ENCODE assay signal across 8 cellular contexts in the genomic region with DNA sequence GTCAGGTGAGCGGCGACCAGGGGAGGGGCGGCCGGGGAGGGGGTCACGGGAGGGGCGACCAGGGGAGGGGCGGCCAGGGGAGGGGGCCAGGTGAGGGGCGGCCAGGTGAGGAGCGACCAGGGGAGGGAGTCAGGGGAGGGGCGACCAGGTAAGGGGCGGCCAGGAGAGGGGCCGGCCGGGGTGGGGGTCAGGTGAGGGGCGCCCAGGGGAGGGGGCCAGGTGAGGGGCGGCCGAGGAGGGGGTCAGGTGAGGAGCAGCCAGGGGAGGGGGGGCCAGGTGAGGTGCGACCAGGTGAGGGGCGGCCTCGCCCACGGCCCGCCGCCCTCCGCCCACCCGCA. TPM values are rescaled to one million over a fixed set of nuclear protein-coding genes. Genes with fewer than 3 reads are reported as not detected.
A peak's percentile ranks its signal among the peaks of the same experiment; 100 is the strongest.
DNase-seq lines count a peak whose midpoint lies in the region; ATAC-seq and TF ChIP-seq lines count a peak whose summit lies in the region.

No MANE protein-coding gene starts in this region.

- no peaks in the 10 kb centered on the region for H3K9me3 ChIP-seq in mesodermal cell (ENCODE audit: control insufficient read depth, low read length)

- H3K4me1 ChIP-seq in mesodermal cell (ENCODE audit: control insufficient read depth, insufficient read depth, low read length, poor library complexity, severe bottlenecking) = peaks cover 17% of the 10 kb centered on the region

- no peak overlapping the region for H3K27ac ChIP-seq in dorsolateral prefrontal cortex
- H3K27ac ChIP-seq in mesodermal cell (ENCODE audit: low read depth, low read length, severe bottlenecking) = no peak overlapping the region

- H3K4me3 ChIP-seq in dorsolateral prefrontal cortex = peak overlapping the region in 36 of 59 donors; percentile 4 to 55 (median 38)
- peak overlapping the region; percentile 40 for H3K4me3 ChIP-seq in mesodermal cell (ENCODE audit: extremely low read depth, insufficient read depth, low read length, poor library complexity, severe bottlenecking)

- peaks cover 4% of the 10 kb centered on the region for H3K36me3 ChIP-seq in mesodermal cell (ENCODE audit: control insufficient read depth, insufficient read depth, low read length)

- intact Hi-C loops in dorsolateral prefrontal cortex (cut with DNase I) = no loop called here

- ATAC-seq in HG02623 (IDR thresholded peaks at IDR 0.05; ENCODE audit: unreplicated experiment) = no peak

- H3K27me3 ChIP-seq in dorsolateral prefrontal cortex = peaks cover 0 to 31% (median 6%) of the 10 kb centered on the region in 45 donors

- no peak for TF ChIP-seq CTCF in dorsolateral prefrontal cortex (IDR thresholded peaks at IDR 0.05 in 54 of 56, conservative IDR thresholded peaks at IDR 0.05 in 2 of 56; ENCODE audit: low read depth in 1 of 56, partially characterized antibody in 56 of 56)

- peak; percentile 4 for DNase-seq in stimulated activated CD4-positive, alpha-beta T cell treated with anti-CD3 and anti-CD28 coated beads, Interleukin-4, amount 100 ng/mL, for 1 hour
- no peak for DNase-seq in stimulated activated CD4-positive, alpha-beta T cell treated with anti-CD3 and anti-CD28 coated beads, Interleukin-12 subunit alpha, Interleukin-12 subunit beta, amount 100 ng/mL, for 4 hours
- DNase-seq in dorsolateral prefrontal cortex (no peak), NCI-H2029 (lab: John Stamatoyannopoulos, UW) (no peak), NCI-H187 treated with DMSO at 0.1 percent for 48 hours (lab: John Stamatoyannopoulos, UW) (no peak), DMS114 treated with DMSO at 0.1 percent for 48 hours (lab: John Stamatoyannopoulos, UW; ENCODE audit: unreplicated experiment) (no peak)

- 0% methylated on average over 6 of the region's 24 CpGs; no CpG with 5 or more reads in 1 of the 2 experiments for whole genome bisulfite sequencing in mesodermal cell (ENCODE audit: insufficient coverage in 2 of 2), 2 experiments

RNA-seq across cellular contexts. Expression of a gene that starts 0.4 kb away (rescaled TPM):
- 1 to 10 TPM in 98 of 120 experiments, under 1 TPM in 21, not detected in 1; 0.28 to 4.8 (median 1.9) TPM for total RNA-seq in dorsolateral prefrontal cortex
- polyA plus RNA-seq in mesodermal cell (2013, experiment 1 of 2) = 7.9 TPM
- polyA plus RNA-seq in mesodermal cell (2013, experiment 2 of 2) = 8.4 TPM
